In the genomic region with DNA sequence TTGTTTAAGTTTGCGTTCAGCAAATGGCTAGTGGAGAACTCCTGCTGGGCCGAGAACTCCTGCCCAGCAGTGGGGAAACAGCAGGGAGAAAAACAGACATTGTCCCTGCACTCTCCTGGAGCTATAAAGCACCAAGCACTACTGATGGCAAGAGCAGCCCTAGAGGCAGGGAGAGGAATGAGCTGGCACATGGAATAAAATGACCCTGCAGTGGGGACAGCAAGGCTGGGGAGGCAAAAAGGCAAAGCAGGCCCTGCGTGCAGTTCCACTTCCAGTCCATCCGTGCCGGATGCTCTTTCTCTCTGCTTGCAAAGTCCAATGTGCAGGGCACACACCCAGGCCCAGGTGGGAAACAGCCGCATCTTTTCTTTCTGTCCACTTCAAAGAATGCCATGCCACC, we compare ENCODE assay signal across 15 cellular contexts.
"Had no signal": no experiment of that assay in that cellular context is flagged by ENCODE, and none has a peak within 500 bp of the region (broad histone marks: within the 10 kb centered on the region; RNA-seq: fewer than 3 reads in every experiment).

No MANE protein-coding gene starts in this region.

- H3K4me1 Mint-ChIP-seq: activated CD4-positive, alpha-beta T cell treated with anti-CD3 and anti-CD28 coated beads for 36 hours; activated CD8-positive, alpha-beta memory T cell treated with anti-CD3 and anti-CD28 coated beads, Interleukin-2, amount 10 ng/mL, durations not matched to agents 7 days and 5 days; activated naive CD4-positive, alpha-beta T cell treated with anti-CD3 and anti-CD28 coated beads, Interleukin-2, amount 50 U/mL, for 24 hours; memory B cell; natural killer cell; stimulated activated naive B cell treated with anti-CD40 and anti-IgM and Interleukin-4, amounts not matched to agents 10 μg/mL and 1 μg/mL and 100 μg/mL, for 72 hours had no signal

- H3K4me3 Mint-ChIP-seq: activated CD4-positive, alpha-beta memory T cell treated with anti-CD3 and anti-CD28 coated beads for 36 hours; activated CD4-positive, alpha-beta T cell treated with anti-CD3 and anti-CD28 coated beads for 36 hours; activated CD8-positive, alpha-beta memory T cell treated with anti-CD3 and anti-CD28 coated beads, Interleukin-2, amount 10 ng/mL, durations not matched to agents 7 days and 5 days; activated naive CD4-positive, alpha-beta T cell treated with anti-CD3 and anti-CD28 coated beads, Interleukin-2, amount 50 U/mL, for 24 hours; memory B cell; natural killer cell; stimulated activated naive B cell treated with anti-CD40 and anti-IgM and Interleukin-4, amounts not matched to agents 10 μg/mL and 1 μg/mL and 100 μg/mL, for 72 hours had no signal

- H3K27me3 Mint-ChIP-seq: activated CD4-positive, alpha-beta memory T cell treated with anti-CD3 and anti-CD28 coated beads for 36 hours; activated naive CD4-positive, alpha-beta T cell treated with anti-CD3 and anti-CD28 coated beads, Interleukin-2, amount 50 U/mL, for 24 hours had no signal

- H3K4me1 ChIP-seq: thyroid gland had no signal

- H3K27ac Mint-ChIP-seq: activated CD4-positive, alpha-beta memory T cell treated with anti-CD3 and anti-CD28 coated beads for 36 hours; activated CD4-positive, alpha-beta T cell treated with anti-CD3 and anti-CD28 coated beads for 36 hours; activated CD8-positive, alpha-beta memory T cell treated with anti-CD3 and anti-CD28 coated beads, Interleukin-2, amount 10 ng/mL, durations not matched to agents 7 days and 5 days; activated naive CD4-positive, alpha-beta T cell treated with anti-CD3 and anti-CD28 coated beads, Interleukin-2, amount 50 U/mL, for 24 hours; memory B cell; natural killer cell; stimulated activated naive B cell treated with anti-CD40 and anti-IgM and Interleukin-4, amounts not matched to agents 10 μg/mL and 1 μg/mL and 100 μg/mL, for 72 hours had no signal

- H3K9me3 Mint-ChIP-seq: activated CD4-positive, alpha-beta memory T cell treated with anti-CD3 and anti-CD28 coated beads for 36 hours; activated naive CD4-positive, alpha-beta T cell treated with anti-CD3 and anti-CD28 coated beads, Interleukin-2, amount 50 U/mL, for 24 hours; memory B cell; natural killer cell; stimulated activated naive B cell treated with anti-CD40 and anti-IgM and Interleukin-4, amounts not matched to agents 10 μg/mL and 1 μg/mL and 100 μg/mL, for 72 hours had no signal

- H3K36me3 ChIP-seq: thyroid gland had no signal

- H2AFZ ChIP-seq: hepatocyte had no signal

- H3K4me3 ChIP-seq: hepatocyte, thyroid gland had no signal

- H3K27ac ChIP-seq: hepatocyte, thyroid gland, VCaP had no signal

- H3K9me3 ChIP-seq: thyroid gland had no signal

- H3K36me3 Mint-ChIP-seq: activated CD4-positive, alpha-beta memory T cell treated with anti-CD3 and anti-CD28 coated beads for 36 hours; activated CD8-positive, alpha-beta memory T cell treated with anti-CD3 and anti-CD28 coated beads, Interleukin-2, amount 10 ng/mL, durations not matched to agents 7 days and 5 days; activated naive CD4-positive, alpha-beta T cell treated with anti-CD3 and anti-CD28 coated beads, Interleukin-2, amount 50 U/mL, for 24 hours; memory B cell; natural killer cell; stimulated activated naive B cell treated with anti-CD40 and anti-IgM and Interleukin-4, amounts not matched to agents 10 μg/mL and 1 μg/mL and 100 μg/mL, for 72 hours had no signal

- DNase-seq: activated CD4-positive, alpha-beta memory T cell treated with anti-CD3 and anti-CD28 coated beads for 36 hours; activated CD4-positive, alpha-beta T cell treated with anti-CD3 and anti-CD28 coated beads for 36 hours; activated CD8-positive, alpha-beta memory T cell treated with anti-CD3 and anti-CD28 coated beads, Interleukin-2, amount 10 ng/mL, durations not matched to agents 7 days and 5 days; activated T-cell treated with anti-CD3 and anti-CD28 coated beads, Interleukin-2, amount 50 U/mL, for 1 hour; kidney; left ventricle myocardium superior; natural killer cell; posterior cingulate gyrus; stimulated activated CD4-positive, alpha-beta T cell treated with anti-CD3 and anti-CD28 coated beads, Interleukin-4, amount 100 ng/mL, for 1 hour; stimulated activated naive B cell treated with anti-CD40 and anti-IgM and Interleukin-4, amounts not matched to agents 10 μg/mL and 1 μg/mL and 100 μg/mL, for 72 hours; thyroid gland had no signal

- ATAC-seq: activated CD4-positive, alpha-beta T cell treated with anti-CD3 and anti-CD28 coated beads for 36 hours; activated CD8-positive, alpha-beta memory T cell treated with anti-CD3 and anti-CD28 coated beads, Interleukin-2, amount 10 ng/mL, durations not matched to agents 7 days and 5 days; left ventricle myocardium superior; natural killer cell; stimulated activated naive B cell treated with anti-CD40 and anti-IgM and Interleukin-4, amounts not matched to agents 10 μg/mL and 1 μg/mL and 100 μg/mL, for 72 hours had no signal

- H3K4me2 ChIP-seq: hepatocyte had no signal

- H3K27me3 ChIP-seq: hepatocyte, thyroid gland had no signal

- H3K79me2 ChIP-seq: hepatocyte had no signal
